12 cellular contexts compared by ENCODE assay signal in genomic region chr2:98446850-98447249, GRCh38. TPM values are rescaled to one million over a fixed set of nuclear protein-coding genes. Genes with fewer than 3 reads are reported as not detected.
DNase-seq lines count a peak whose midpoint lies in the region; ATAC-seq and TF ChIP-seq lines count a peak whose summit lies in the region.
"Had no signal": no experiment of that assay in that cellular context is flagged by ENCODE, and none has a peak within 500 bp of the region (broad histone marks: within the 10 kb centered on the region; RNA-seq: fewer than 3 reads in every experiment).

No MANE protein-coding gene starts in this region.

- H3K27ac Mint-ChIP-seq in activated naive CD4-positive, alpha-beta T cell treated with anti-CD3 and anti-CD28 coated beads, Interleukin-2, amount 50 U/mL, for 24 hours = peak overlapping the region; percentile 96
- peak overlapping the region; percentile 98 for H3K27ac Mint-ChIP-seq in T-helper 17 cell
- no peak overlapping the region for H3K27ac Mint-ChIP-seq in type B pancreatic cell

- H3K27me3 ChIP-seq in iPS-15b (ENCODE audit: control insufficient read depth, insufficient read depth, low read length) = no peaks in the 10 kb centered on the region

- peak overlapping the region; percentile 94 for H3K4me3 Mint-ChIP-seq in activated naive CD4-positive, alpha-beta T cell treated with anti-CD3 and anti-CD28 coated beads, Interleukin-2, amount 50 U/mL, for 24 hours
- H3K4me3 Mint-ChIP-seq in T-helper 17 cell = peak overlapping the region; percentile 99
- peak overlapping the region; percentile 94 for H3K4me3 Mint-ChIP-seq in type B pancreatic cell

- H3K4me1 Mint-ChIP-seq in activated naive CD4-positive, alpha-beta T cell treated with anti-CD3 and anti-CD28 coated beads, Interleukin-2, amount 50 U/mL, for 24 hours = peaks cover 67% of the 10 kb centered on the region
- H3K4me1 Mint-ChIP-seq in T-helper 17 cell (peaks cover 50% of the 10 kb centered on the region), type B pancreatic cell (ENCODE audit: unreplicated experiment) (peaks cover 35% of the 10 kb centered on the region)

- peaks cover 38% of the 10 kb centered on the region for H3K4me1 ChIP-seq in iPS-15b (ENCODE audit: control insufficient read depth, insufficient read depth, low read length)

- no peak for ATAC-seq in T-helper 17 cell
- ATAC-seq in GM21390 (IDR thresholded peaks at IDR 0.05; ENCODE audit: unreplicated experiment) = no peak
- ATAC-seq in GM18502 (IDR thresholded peaks at IDR 0.05; ENCODE audit: poor library complexity, unreplicated experiment) = no peak
- ATAC-seq: HCT116 had no signal

- DNase-seq in activated naive CD4-positive, alpha-beta T cell treated with Interleukin-2 at 50 U/mL for 16 hours = no peak
- no peak for DNase-seq in T-helper 17 cell
- no peak for DNase-seq in type B pancreatic cell (ENCODE audit: extremely low spot score, unreplicated experiment)
- no peak for DNase-seq in OCI-M1 (lab: John Stamatoyannopoulos, UW)
- DNase-seq: NCI-H1436, NCI-H524 had no signal

- TF ChIP-seq CTCF in type B pancreatic cell (conservative IDR thresholded peaks at IDR 0.05) = no peak

- no peak overlapping the region for H3K9ac ChIP-seq in iPS-15b (ENCODE audit: low read depth, low read length)

- H3K9me3 Mint-ChIP-seq in activated naive CD4-positive, alpha-beta T cell treated with anti-CD3 and anti-CD28 coated beads, Interleukin-2, amount 50 U/mL, for 24 hours = no peaks in the 10 kb centered on the region
- H3K9me3 Mint-ChIP-seq in type B pancreatic cell = no peaks in the 10 kb centered on the region

- no peaks in the 10 kb centered on the region for H3K36me3 Mint-ChIP-seq in activated naive CD4-positive, alpha-beta T cell treated with anti-CD3 and anti-CD28 coated beads, Interleukin-2, amount 50 U/mL, for 24 hours
- H3K36me3 Mint-ChIP-seq in T-helper 17 cell (ENCODE audit: low read depth) (peaks cover 8% of the 10 kb centered on the region), type B pancreatic cell (no peaks in the 10 kb centered on the region)

- peak overlapping the region; percentile 81 for H3K4me3 ChIP-seq in iPS-15b (ENCODE audit: low read depth, low read length)
- H3K4me3 ChIP-seq: lung had no signal

- H3K9me3 ChIP-seq in T-helper 17 cell (ENCODE audit: control insufficient read depth, low read length, poor library complexity, severe bottlenecking) (no peaks in the 10 kb centered on the region), iPS-15b (ENCODE audit: control insufficient read depth, insufficient read depth, low read length) (no peaks in the 10 kb centered on the region)

- H3K36me3 ChIP-seq in iPS-15b (ENCODE audit: control insufficient read depth, insufficient read depth, low read length) = no peaks in the 10 kb centered on the region

- no peaks in the 10 kb centered on the region for H3K27me3 Mint-ChIP-seq in activated naive CD4-positive, alpha-beta T cell treated with anti-CD3 and anti-CD28 coated beads, Interleukin-2, amount 50 U/mL, for 24 hours
- H3K27me3 Mint-ChIP-seq in T-helper 17 cell (no peaks in the 10 kb centered on the region), type B pancreatic cell (no peaks in the 10 kb centered on the region)

RNA-seq across cellular contexts. Expression of gene INPP4A, which starts 2.2 kb away (rescaled TPM):
- total RNA-seq in T-helper 17 cell = 100 to 1,000 TPM; 109 to 110 TPM
- total RNA-seq in type B pancreatic cell (ENCODE audit: low replicate concordance) = 29.5 and 37.6 TPM in 2 replicates
